In genomic region chr14:76015668-76016067, GRCh38 we compare ENCODE assay signal across 24 cellular contexts. TPM values are rescaled to one million over a fixed set of nuclear protein-coding genes. Genes with fewer than 3 reads are reported as not detected.
DNase-seq lines count a peak whose midpoint lies in the region; ATAC-seq, FAIRE-seq and TF ChIP-seq lines count a peak whose summit lies in the region.
"Had no signal": no experiment of that assay in that cellular context is flagged by ENCODE, and none has a peak within 500 bp of the region (broad histone marks: within the 10 kb centered on the region; RNA-seq: fewer than 3 reads in every experiment).

No MANE protein-coding gene starts in this region.

- no peaks in the 10 kb centered on the region for H3K36me3 ChIP-seq in MM.1S (replicated peaks; ENCODE audit: insufficient read depth, low read length)
- H3K36me3 ChIP-seq in small intestine (ENCODE audit: control insufficient read depth in 2 of 2, insufficient read depth in 2 of 2, low read length in 2 of 2) = peaks cover 5 to 10% of the 10 kb centered on the region in 2 donors
- H3K36me3 ChIP-seq: SJSA1 had no signal

- peaks cover 77% of the 10 kb centered on the region for H3K36me3 Mint-ChIP-seq in activated B cell treated with CpG ODN at 0.5 μM for 24 hours (ENCODE audit: low read depth)

- peaks cover 23% of the 10 kb centered on the region for H3K9me3 Mint-ChIP-seq in activated B cell treated with CpG ODN at 0.5 μM for 24 hours

- no peak overlapping the region for H2AFZ ChIP-seq in MM.1S (ENCODE audit: low read length)
- H2AFZ ChIP-seq: GM23248 had no signal

- intact Hi-C loops in activated B cell treated with CpG ODN at 0.5 μM for 24 hours (cut with micrococcal nuclease) = no loop called here

- peak; percentile 31 for DNase-seq in NCI-H2171 treated with DMSO at 0.1 percent for 48 hours (lab: John Stamatoyannopoulos, UW)
- DNase-seq in NCI-H2171 (lab: John Stamatoyannopoulos, UW) = no peak
- peak; percentile 33 for DNase-seq in NAMALWA (ENCODE audit: low spot score)
- DNase-seq in activated B cell treated with CpG ODN at 0.5 μM for 24 hours = no peak
- no peak for DNase-seq in MM.1S
- no peak for DNase-seq in small intestine
- no peak for DNase-seq in HUDEP-2 (lab: John Stamatoyannopoulos, UW; ENCODE audit: unreplicated experiment in 76 of 76)
- DNase-seq: 8988T; Caco-2; CD4-positive, CD25-positive, alpha-beta regulatory T cell; GF-D8; GM23248; NCI-H1436 treated with DMSO at 0.1 percent for 48 hours; NCI-H2029 treated with DMSO at 0.1 percent for 48 hours; NCI-H510A; SW 1271; T-helper 2 cell had no signal

- H3K4me1 ChIP-seq in MM.1S (ENCODE audit: low read length) (no peaks in the 10 kb centered on the region), small intestine (ENCODE audit: control insufficient read depth in 2 of 2, insufficient read depth in 1 of 2, low read depth in 1 of 2, low read length in 1 of 2) (no peaks in the 10 kb centered on the region)
- H3K4me1 ChIP-seq: Caco-2, HAP-1, SJSA1 had no signal

- CTCF ChIA-PET in activated B cell treated with CpG ODN at 0.5 μM for 24 hours (lab: Charles Lee) = interaction anchor here (1.1 kb wide), 1 partner anchor 109 kb away, joined by 3 read pairs; no protein-coding TSS in a partner anchor

- peak overlapping the region; percentile 21 for H3K27ac Mint-ChIP-seq in activated B cell treated with CpG ODN at 0.5 μM for 24 hours
- H3K27ac Mint-ChIP-seq: IgD-negative memory B cell had no signal

- H3K27me3 Mint-ChIP-seq in activated B cell treated with CpG ODN at 0.5 μM for 24 hours = no peaks in the 10 kb centered on the region
- H3K27me3 Mint-ChIP-seq: CD4-positive, CD25-positive, alpha-beta regulatory T cell; IgD-negative memory B cell had no signal

- no peaks in the 10 kb centered on the region for H3K27me3 ChIP-seq in MM.1S (replicated peaks; ENCODE audit: insufficient read depth, low read length)
- H3K27me3 ChIP-seq in small intestine (ENCODE audit: control insufficient read depth in 2 of 2, insufficient read depth in 2 of 2, low read length in 2 of 2) = no peaks in the 10 kb centered on the region
- H3K27me3 ChIP-seq: SJSA1 had no signal

- no peaks in the 10 kb centered on the region for H3F3A ChIP-seq in MM.1S (ENCODE audit: insufficient read depth, low read length)

- no peaks in the 10 kb centered on the region for H3K9me2 ChIP-seq in MM.1S (replicated peaks; ENCODE audit: insufficient read depth, low read length)

- H3K4me2 ChIP-seq in MM.1S (ENCODE audit: low read depth, low read length) = no peak overlapping the region

- ATAC-seq in activated B cell treated with CpG ODN at 0.5 μM for 24 hours (ENCODE audit: low read depth) (peak; percentile 42), GM21619 (IDR thresholded peaks at IDR 0.05; ENCODE audit: unreplicated experiment) (no peak)
- ATAC-seq: Panc1 had no signal

- H3K4me1 Mint-ChIP-seq in activated B cell treated with CpG ODN at 0.5 μM for 24 hours = peaks cover 14% of the 10 kb centered on the region

- H3K9ac ChIP-seq in MM.1S (ENCODE audit: low read length) = no peak overlapping the region
- H3K9ac ChIP-seq: GM23248 had no signal

- POLR2A ChIA-PET in activated B cell treated with CpG ODN at 0.5 μM for 24 hours (lab: Charles Lee) = no interaction called here

- H3K27ac ChIP-seq in MM.1S (ENCODE audit: low read length) (no peak overlapping the region), small intestine (ENCODE audit: low read depth in 1 of 2, low read length in 1 of 2) (no peak overlapping the region)
- H3K27ac ChIP-seq: GM23248, HL-60, SJSA1 had no signal

- no peak overlapping the region for H3K4me3 ChIP-seq in MM.1S (ENCODE audit: low read length)
- H3K4me3 ChIP-seq in small intestine (ENCODE audit: low read depth in 1 of 2, low read length in 2 of 2) = no peak overlapping the region
- H3K4me3 ChIP-seq: GM23248, HAP-1, SJSA1 had no signal

- FAIRE-seq in small intestine (lab: Jason Lieb, UNC) = no peak
- FAIRE-seq: GM12892 had no signal

- 55 to 86% (median 82%) methylated on average over 1 of the region's 1 CpG for WGBS in small intestine, 3 donors

- H4K20me1 ChIP-seq in MM.1S (ENCODE audit: insufficient read depth, low read length) = no peaks in the 10 kb centered on the region

- no peaks in the 10 kb centered on the region for H3K79me2 ChIP-seq in MM.1S (ENCODE audit: low read length)

- H3K9me3 ChIP-seq in MM.1S (replicated peaks; ENCODE audit: insufficient read depth, low read length) (no peaks in the 10 kb centered on the region), small intestine (ENCODE audit: control insufficient read depth, low read depth) (no peaks in the 10 kb centered on the region)
- H3K9me3 ChIP-seq: HAP-1, SJSA1 had no signal

- TF ChIP-seq CTCF in activated B cell treated with CpG ODN at 0.5 μM for 24 hours (IDR thresholded peaks at IDR 0.05) = no peak
- TF ChIP-seq CTCF in MM.1S (IDR thresholded peaks at IDR 0.05; ENCODE audit: low read length) = no peak

- no peak overlapping the region for H3K4me3 Mint-ChIP-seq in activated B cell treated with CpG ODN at 0.5 μM for 24 hours
- H3K4me3 Mint-ChIP-seq: CD4-positive, CD25-positive, alpha-beta regulatory T cell had no signal

RNA-seq across cellular contexts. Expression of gene IFT43, which starts 30.1 kb away (rescaled TPM):
- 13.4 and 15.8 TPM in 2 replicates for total RNA-seq in activated B cell treated with CpG ODN at 0.5 μM for 24 hours
- 100 to 1,000 TPM in 1 of 3 donors, 10 to 100 TPM in 2; 55.0 to 101 (median 55.9) TPM for polyA plus RNA-seq in small intestine

RNA-seq across cellular contexts. Expression of gene TGFB3, which starts 33.9 kb away (rescaled TPM):
- 3.1 and 4.4 TPM in 2 replicates for total RNA-seq in activated B cell treated with CpG ODN at 0.5 μM for 24 hours
- polyA plus RNA-seq in small intestine = 1 to 10 TPM; 3.6 to 7.5 (median 6.2) TPM

Comparison
In these comparisons a context has a peak if more than half of its experiments do, and no peak if none do; other contexts are left out.
1. DNase-seq: peak in NCI-H2171 treated with DMSO at 0.1 percent for 48 hours (single experiment) and NAMALWA (single experiment); none in NCI-H2171 (single experiment), activated B cell treated with CpG ODN at 0.5 μM for 24 hours (single experiment), MM.1S (single experiment), small intestine (single experiment) and HUDEP-2 (0 of 76).